Comparison of ENCODE assay signal across 11 cellular contexts in genomic region chr20:51481311-51481997, GRCh38.
DNase-seq lines count a peak whose midpoint lies in the region; ATAC-seq and TF ChIP-seq lines count a peak whose summit lies in the region.
"Had no signal": no experiment of that assay in that cellular context is flagged by ENCODE, and none has a peak within 500 bp of the region (broad histone marks: within the 10 kb centered on the region; RNA-seq: fewer than 3 reads in every experiment).

No MANE protein-coding gene starts in this region.

- TF ChIP-seq CTCF in endodermal cell (conservative IDR thresholded peaks at IDR 0.05), result no peak

- H3K36me3 ChIP-seq in endodermal cell (ENCODE audit: control insufficient read depth, insufficient read depth, low read length), result no peaks in the 10 kb centered on the region
- H3K36me3 ChIP-seq: SJSA1 had no signal

- H3K36me3 Mint-ChIP-seq in immature natural killer cell (peaks cover 32 to 46% (median 39%) of the 10 kb centered on the region in 3 donors), endodermal cell (ENCODE audit: low read depth) (no peaks in the 10 kb centered on the region)

- WGBS in endodermal cell (ENCODE audit: insufficient coverage in 1 of 2, insufficient read length in 1 of 2), 2 experiments, result 88 to 89% methylated on average over 14 to 20 of the region's 20 CpGs

- DNase-seq in activated CD8-positive, alpha-beta memory T cell treated with anti-CD3 and anti-CD28 coated beads for 24 hours, result peak; percentile 81
- DNase-seq in immature natural killer cell, result peak in 1 of 3 donors; percentile 28
- peak; percentile 49 for DNase-seq in stimulated activated CD8-positive, alpha-beta memory T cell treated with anti-CD3 and anti-CD28 coated beads, Interleukin-4, amount 100 ng/mL, for 24 hours (ENCODE audit: low read depth)
- no peak for DNase-seq in medulla oblongata (ENCODE audit: extremely low spot score)
- DNase-seq in endodermal cell, result no peak
- DNase-seq in Kasumi-1 (lab: John Stamatoyannopoulos, UW), result no peak
- DNase-seq: naive B cell, NCI-H1930 had no signal

- H3K4me1 Mint-ChIP-seq in immature natural killer cell, result peaks cover 92 to 100% of the 10 kb centered on the region in 2 donors
- H3K4me1 Mint-ChIP-seq in endodermal cell, result no peaks in the 10 kb centered on the region

- H3K9ac ChIP-seq in endodermal cell (ENCODE audit: extremely low read depth, low read length, poor library complexity, severe bottlenecking), result no peak overlapping the region

- H3K4me1 ChIP-seq in endodermal cell (ENCODE audit: control insufficient read depth, insufficient read depth, low read length), result no peaks in the 10 kb centered on the region
- H3K4me1 ChIP-seq: SJSA1 had no signal

- peak overlapping the region; percentile 75 to 93 (median 88) for H3K27ac Mint-ChIP-seq in immature natural killer cell
- no peak overlapping the region for H3K27ac Mint-ChIP-seq in endodermal cell

- H3K27me3 Mint-ChIP-seq in immature natural killer cell (ENCODE audit: low read depth in 3 of 3) (peaks cover 0 to 6% (median 3%) of the 10 kb centered on the region in 3 donors), endodermal cell (ENCODE audit: insufficient read depth) (no peaks in the 10 kb centered on the region)
- H3K27me3 Mint-ChIP-seq: naive B cell had no signal

- H3K9me3 ChIP-seq in endodermal cell (ENCODE audit: control insufficient read depth, low read length), result no peaks in the 10 kb centered on the region

- H3K4me3 Mint-ChIP-seq in immature natural killer cell, result peak overlapping the region; percentile 54 to 81 (median 61)
- no peak overlapping the region for H3K4me3 Mint-ChIP-seq in endodermal cell

- H3K27me3 ChIP-seq in endodermal cell (ENCODE audit: control insufficient read depth, insufficient read depth, low read length, poor library complexity, severe bottlenecking), result no peaks in the 10 kb centered on the region
- H3K27me3 ChIP-seq: SJSA1 had no signal

- ATAC-seq in GM21423 (IDR thresholded peaks at IDR 0.05; ENCODE audit: unreplicated experiment) (peak; percentile 24), HG03439 (IDR thresholded peaks at IDR 0.05; ENCODE audit: unreplicated experiment) (no peak)

- H3K27ac ChIP-seq in endodermal cell (ENCODE audit: low read depth, low read length), result no peak overlapping the region
- H3K27ac ChIP-seq: SJSA1 had no signal

- H3K9me3 Mint-ChIP-seq in immature natural killer cell (no peaks in the 10 kb centered on the region), endodermal cell (peaks cover 7% of the 10 kb centered on the region)

- H3K4me3 ChIP-seq in endodermal cell (ENCODE audit: low read length), result no peak overlapping the region
- H3K4me3 ChIP-seq: SJSA1 had no signal

Comparison
In these comparisons a context has a peak if more than half of its experiments do, and no peak if none do; other contexts are left out.
1. DNase-seq: peak in activated CD8-positive, alpha-beta memory T cell treated with anti-CD3 and anti-CD28 coated beads for 24 hours (single experiment) and stimulated activated CD8-positive, alpha-beta memory T cell treated with anti-CD3 and anti-CD28 coated beads, Interleukin-4, amount 100 ng/mL, for 24 hours (single experiment); none in medulla oblongata (single experiment), endodermal cell (single experiment) and Kasumi-1 (0 of 2).